5 cellular contexts compared by ENCODE assay signal in genomic region chr17:41810659-41811548, GRCh38. TPM values are rescaled to one million over a fixed set of nuclear protein-coding genes. Genes with fewer than 3 reads are reported as not detected.
DNase-seq lines count a peak whose midpoint lies in the region; ATAC-seq and TF ChIP-seq lines count a peak whose summit lies in the region.

No MANE protein-coding gene starts in this region.

- H3K4me3 ChIP-seq in osteoblast (ENCODE audit: insufficient read depth, low read length), result peak overlapping the region; percentile 85

- ATAC-seq in central memory CD8-positive, alpha-beta T cell (replicated peaks; ENCODE audit: extremely low read depth, poor library complexity, severe bottlenecking), result peak; percentile 34

- H3K4me2 ChIP-seq in osteoblast (ENCODE audit: insufficient read depth, low read length), result peak overlapping the region; percentile 88

- peak overlapping the region; percentile 98 for H3K4me3 Mint-ChIP-seq in central memory CD8-positive, alpha-beta T cell

- H3K27ac ChIP-seq in osteoblast (ENCODE audit: low read depth, low read length), result peak overlapping the region; percentile 53

- peaks cover 8% of the 10 kb centered on the region for H3K36me3 Mint-ChIP-seq in central memory CD8-positive, alpha-beta T cell (ENCODE audit: insufficient read depth)

- H3K9me3 ChIP-seq in osteoblast (ENCODE audit: low read depth, low read length), result no peaks in the 10 kb centered on the region

- H2AFZ ChIP-seq in osteoblast (ENCODE audit: low read length), result peak overlapping the region; percentile 98

- peaks cover 29% of the 10 kb centered on the region for H3K4me1 Mint-ChIP-seq in central memory CD8-positive, alpha-beta T cell

- peaks cover 26% of the 10 kb centered on the region for H3K4me1 ChIP-seq in osteoblast (ENCODE audit: insufficient read depth, low read length)

- H3K36me3 ChIP-seq in osteoblast (ENCODE audit: insufficient read depth, low read length), result peaks cover 22% of the 10 kb centered on the region

- DNase-seq in HuH-7.5 (ENCODE audit: low spot score), result peak; percentile 41
- DNase-seq in central memory CD8-positive, alpha-beta T cell (ENCODE audit: low spot score in 2 of 2), result no peak
- peak; percentile 84 for DNase-seq in osteoblast (ENCODE audit: insufficient read length, low spot score, missing footprints)
- no peak for DNase-seq in H4 (ENCODE audit: low spot score)
- DNase-seq in globus pallidus (ENCODE audit: low spot score), result no peak

- TF ChIP-seq CTCF in osteoblast (IDR thresholded peaks at IDR 0.05; ENCODE audit: extremely low read depth, low read depth, low read length), result no peak

- H3K27me3 Mint-ChIP-seq in central memory CD8-positive, alpha-beta T cell, result no peaks in the 10 kb centered on the region

- peaks cover 56% of the 10 kb centered on the region for H3K79me2 ChIP-seq in osteoblast (ENCODE audit: insufficient read depth, low read length)

- H4K20me1 ChIP-seq in osteoblast (ENCODE audit: insufficient read depth, low read length), result peaks cover 41% of the 10 kb centered on the region

- no peaks in the 10 kb centered on the region for H3K9me3 Mint-ChIP-seq in central memory CD8-positive, alpha-beta T cell

- no peaks in the 10 kb centered on the region for H3K27me3 ChIP-seq in osteoblast (ENCODE audit: insufficient read depth, low read length)

- no peak overlapping the region for H3K27ac Mint-ChIP-seq in central memory CD8-positive, alpha-beta T cell (ENCODE audit: low read depth)

RNA-seq across cellular contexts. Expression of gene P3H4, which starts 0.8 kb away (rescaled TPM):
- total RNA-seq in osteoblast, result 59.7 and 66.6 TPM in 2 replicates
- total RNA-seq in H4 (2014; rRNA removed; shearing (Covaris generic)), result 53.6 and 57.5 TPM in 2 replicates

RNA-seq across cellular contexts. Expression of gene FKBP10, which starts 1.9 kb away (rescaled TPM):
- 387 and 396 TPM in 2 replicates for total RNA-seq in osteoblast
- 90.7 and 91.9 TPM in 2 replicates for total RNA-seq in H4 (2014; rRNA removed; shearing (Covaris generic))

RNA-seq across cellular contexts. Expression of gene JUP, which starts 24.4 kb away (rescaled TPM):
- total RNA-seq in osteoblast, result 18.0 and 24.2 TPM in 2 replicates
- total RNA-seq in H4 (2014; rRNA removed; shearing (Covaris generic)), result 5.5 and 5.9 TPM in 2 replicates

RNA-seq across cellular contexts. Expression of gene NT5C3B, which starts 25.1 kb away (rescaled TPM):
- total RNA-seq in osteoblast, result 69.8 and 70.4 TPM in 2 replicates
- 86.8 and 88.0 TPM in 2 replicates for total RNA-seq in H4 (2014; rRNA removed; shearing (Covaris generic))

RNA-seq across cellular contexts. Expression of gene KLHL10, which starts 26.7 kb away (rescaled TPM):
- total RNA-seq in osteoblast, result 0.36 and 0.59 TPM in 2 replicates
- not detected in 2 replicates for total RNA-seq in H4 (2014; rRNA removed; shearing (Covaris generic))

Comparison
In these comparisons a context has a peak if more than half of its experiments do, and no peak if none do; other contexts are left out.
1. DNase-seq: peak in HuH-7.5 (single experiment) and osteoblast (single experiment); none in central memory CD8-positive, alpha-beta T cell (0 of 2), H4 (single experiment) and globus pallidus (single experiment).